Comparison of ENCODE assay signal across 8 cellular contexts in the genomic region with DNA sequence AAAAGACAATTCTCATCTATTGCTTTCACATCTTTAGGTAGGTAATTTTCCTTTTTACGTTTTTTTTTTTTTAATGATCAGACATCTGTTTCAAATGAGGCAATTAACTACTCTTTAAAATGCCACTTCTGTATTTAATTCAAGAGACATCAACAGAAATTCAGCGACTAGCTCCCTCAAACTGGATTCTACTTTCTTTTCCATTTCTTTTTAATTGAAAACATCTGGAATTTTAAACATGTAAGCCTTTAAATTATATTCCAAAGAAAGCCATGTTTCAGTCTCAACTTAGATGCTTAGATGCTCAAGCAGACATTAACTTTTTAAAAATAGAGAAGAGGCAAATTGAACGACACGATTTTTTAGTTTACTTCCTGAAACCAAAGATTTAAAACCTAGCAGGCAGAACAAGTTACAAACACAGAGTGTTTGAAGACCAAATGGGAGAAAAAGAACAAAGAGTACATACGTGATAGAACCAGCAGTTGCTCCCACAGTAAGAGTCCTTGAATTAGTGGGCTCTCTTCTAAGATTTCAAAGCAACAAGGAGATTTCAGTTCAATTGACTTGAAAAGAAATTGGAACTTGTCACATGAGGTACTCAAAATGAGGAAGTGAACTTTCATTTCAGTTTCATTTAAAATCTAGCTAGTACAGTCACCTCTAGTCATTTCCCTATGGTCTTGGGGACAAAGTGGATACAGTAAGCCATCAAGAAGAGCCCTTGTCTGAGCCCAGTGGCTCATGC. TPM values are rescaled to one million over a fixed set of nuclear protein-coding genes. Genes with fewer than 3 reads are reported as not detected.
DNase-seq lines count a peak whose midpoint lies in the region; ATAC-seq and TF ChIP-seq lines count a peak whose summit lies in the region.

A gene (minus strand): TSS at position 550 of the 748 bp plus-strand sequence. CDS start 1,015 bp downstream, outside the sequence.

- H3K27ac ChIP-seq in Peyer's patch = peak within 1 kb of the TSS; percentile 61 to 78 (median 72)

- DNase-seq in activated naive CD4-positive, alpha-beta T cell treated with anti-CD3 and anti-CD28 coated beads, Interleukin-2, amount 10 ng/mL, durations not matched to agents 7 days and 5 days = no peak
- no peak for DNase-seq in activated naive CD4-positive, alpha-beta T cell treated with anti-CD3 and anti-CD28 coated beads, Interleukin-2, amount 50 U/mL, for 16 hours
- DNase-seq in Peyer's patch (no peak), dermis blood vessel endothelial cell (peak; percentile 39), naive B cell (peak; percentile 77), NCI-H526 treated with DMSO at 0.1 percent for 48 hours (lab: John Stamatoyannopoulos, UW) (no peak), BE2C (no peak)

- H3K4me3 ChIP-seq in Peyer's patch = peak within 1 kb of the TSS; percentile 38 to 51 (median 43)
- no peak within 1 kb of the TSS for H3K4me3 ChIP-seq in BE2C (ENCODE audit: low read depth, low read length)

- no peaks in the 10 kb centered on the region for H3K36me3 ChIP-seq in Peyer's patch
- no peaks in the 10 kb centered on the region for H3K36me3 ChIP-seq in BE2C

- H3K4me1 ChIP-seq in Peyer's patch (peaks cover 0 to 13% (median 1%) of the 10 kb centered on the region in 4 donors), BE2C (no peaks in the 10 kb centered on the region)

- H3K4me1 Mint-ChIP-seq in activated naive CD4-positive, alpha-beta T cell treated with anti-CD3 and anti-CD28 coated beads, Interleukin-2, amount 10 ng/mL, durations not matched to agents 7 days and 5 days = peaks cover 41% of the 10 kb centered on the region
- H3K4me1 Mint-ChIP-seq in naive B cell = peaks cover 40 to 51% (median 49%) of the 10 kb centered on the region in 3 donors

- peak in 1 of 2 donors; percentile 20 for TF ChIP-seq POLR2A in Peyer's patch (IDR thresholded peaks at IDR 0.05)

- peaks cover 27% of the 10 kb centered on the region for H3K36me3 Mint-ChIP-seq in activated naive CD4-positive, alpha-beta T cell treated with anti-CD3 and anti-CD28 coated beads, Interleukin-2, amount 10 ng/mL, durations not matched to agents 7 days and 5 days
- peaks cover 9 to 11% of the 10 kb centered on the region in 2 donors for H3K36me3 Mint-ChIP-seq in naive B cell

- H3K9me3 Mint-ChIP-seq in activated naive CD4-positive, alpha-beta T cell treated with anti-CD3 and anti-CD28 coated beads, Interleukin-2, amount 10 ng/mL, durations not matched to agents 7 days and 5 days = no peaks in the 10 kb centered on the region
- peaks cover 0 to 1% (median 0%) of the 10 kb centered on the region in 7 donors for H3K9me3 Mint-ChIP-seq in naive B cell

- no peaks in the 10 kb centered on the region for H3K27me3 ChIP-seq in Peyer's patch
- H3K27me3 ChIP-seq in BE2C = no peaks in the 10 kb centered on the region

- TF ChIP-seq CTCF in Peyer's patch (IDR thresholded peaks at IDR 0.05) = no peak
- TF ChIP-seq CTCF in BE2C (IDR thresholded peaks at IDR 0.05; ENCODE audit: low read depth, low read length) = no peak

- H3K9me3 ChIP-seq in Peyer's patch (no peaks in the 10 kb centered on the region), BE2C (no peaks in the 10 kb centered on the region)

- CTCF ChIA-PET in activated naive CD4-positive, alpha-beta T cell treated with anti-CD3 and anti-CD28 coated beads, Interleukin-2, amount 10 ng/mL, durations not matched to agents 7 days and 5 days (lab: Charles Lee) = interaction anchor here (0.6 to 1.7 kb wide), 3 partner anchors 43 to 197 kb away, joined by 3 to 4 read pairs (median 3); no protein-coding TSS in a partner anchor

- peak within 1 kb of the TSS; percentile 91 for H3K4me3 Mint-ChIP-seq in activated naive CD4-positive, alpha-beta T cell treated with anti-CD3 and anti-CD28 coated beads, Interleukin-2, amount 10 ng/mL, durations not matched to agents 7 days and 5 days
- peak within 1 kb of the TSS; percentile 93 to 98 (median 96) for H3K4me3 Mint-ChIP-seq in naive B cell

- ATAC-seq in HG02973 (IDR thresholded peaks at IDR 0.05; ENCODE audit: unreplicated experiment) = peak; percentile 71
- peak; percentile 94 to 95 for ATAC-seq in naive B cell (ENCODE audit: low read depth in 2 of 2)

- H3K27me3 Mint-ChIP-seq in activated naive CD4-positive, alpha-beta T cell treated with anti-CD3 and anti-CD28 coated beads, Interleukin-2, amount 10 ng/mL, durations not matched to agents 7 days and 5 days = no peaks in the 10 kb centered on the region
- no peaks in the 10 kb centered on the region for H3K27me3 Mint-ChIP-seq in naive B cell

- peak within 1 kb of the TSS; percentile 92 for H3K27ac Mint-ChIP-seq in activated naive CD4-positive, alpha-beta T cell treated with anti-CD3 and anti-CD28 coated beads, Interleukin-2, amount 10 ng/mL, durations not matched to agents 7 days and 5 days
- H3K27ac Mint-ChIP-seq in naive B cell = peak within 1 kb of the TSS; percentile 97 to 99 (median 98)

RNA-seq across cellular contexts. Expression of the gene that starts here (rescaled TPM):
- total RNA-seq in Peyer's patch (100 to 1,000 TPM in 3 of 4 donors, 10 to 100 TPM in 1; 97.4 to 146 (median 133) TPM), dermis blood vessel endothelial cell (57.5 and 63.3 TPM in 2 replicates)
- 100 to 1,000 TPM; 483 to 722 (median 616) TPM for polyA plus RNA-seq in naive B cell (ENCODE audit: low read depth in 6 of 6)
- polyA plus RNA-seq in BE2C (2012; ENCODE audit: insufficient read depth, insufficient read length, low read depth) = 1.5 TPM

Comparison
In these comparisons a context has a peak if more than half of its experiments do, and no peak if none do; other contexts are left out.
1. DNase-seq: peak in dermis blood vessel endothelial cell (single experiment) and naive B cell (single experiment); none in activated naive CD4-positive, alpha-beta T cell treated with anti-CD3 and anti-CD28 coated beads, Interleukin-2, amount 10 ng/mL, durations not matched to agents 7 days and 5 days (single experiment), activated naive CD4-positive, alpha-beta T cell treated with anti-CD3 and anti-CD28 coated beads, Interleukin-2, amount 50 U/mL, for 16 hours (single experiment), Peyer's patch (0 of 3), NCI-H526 treated with DMSO at 0.1 percent for 48 hours (single experiment) and BE2C (single experiment).